Comparison of ENCODE assay signal across 8 cellular contexts in the genomic region with DNA sequence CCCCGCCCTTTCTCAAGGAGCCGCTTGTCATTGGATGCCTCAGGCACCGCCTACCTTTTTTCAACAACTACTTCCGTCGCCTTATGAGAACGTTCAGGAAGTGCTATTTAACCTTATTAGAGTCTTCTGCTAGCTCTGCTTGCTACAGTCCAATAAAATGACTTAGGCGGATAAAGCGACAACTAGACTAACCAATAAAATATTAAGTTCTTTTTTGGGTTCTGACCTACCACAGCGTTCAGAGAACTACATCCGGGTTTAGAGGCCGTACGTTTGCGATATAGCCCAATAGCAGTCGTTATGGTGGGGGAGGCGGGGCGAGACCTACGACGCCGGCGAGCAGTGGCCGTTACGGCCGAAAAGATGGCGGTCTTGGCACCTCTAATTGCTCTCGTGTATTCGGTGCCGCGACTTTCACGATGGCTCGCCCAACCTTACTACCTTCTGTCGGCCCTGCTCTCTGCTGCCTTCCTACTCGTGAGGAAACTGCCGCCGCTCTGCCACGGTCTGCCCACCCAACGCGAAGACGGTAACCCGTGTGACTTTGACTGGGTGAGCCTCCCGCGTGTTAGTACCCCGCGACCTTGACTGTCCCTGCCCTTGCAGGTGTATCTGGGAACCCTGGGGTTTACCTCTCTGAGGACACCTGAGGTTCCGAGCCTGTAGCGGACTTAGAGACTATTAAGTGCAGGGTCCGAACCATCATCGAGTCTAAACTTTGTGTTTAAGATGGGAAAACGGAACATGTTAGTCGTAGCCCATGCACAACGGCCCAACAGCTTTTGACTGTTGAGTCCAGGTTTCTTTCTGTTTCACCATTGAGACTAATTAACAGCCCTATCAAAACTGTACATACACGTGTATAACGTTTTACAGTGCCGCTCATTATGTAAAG. TPM values are rescaled to one million over a fixed set of nuclear protein-coding genes. Genes with fewer than 3 reads are reported as not detected.
DNase-seq lines count a peak whose midpoint lies in the region; ATAC-seq, FAIRE-seq and TF ChIP-seq lines count a peak whose summit lies in the region.

A gene with protein sequence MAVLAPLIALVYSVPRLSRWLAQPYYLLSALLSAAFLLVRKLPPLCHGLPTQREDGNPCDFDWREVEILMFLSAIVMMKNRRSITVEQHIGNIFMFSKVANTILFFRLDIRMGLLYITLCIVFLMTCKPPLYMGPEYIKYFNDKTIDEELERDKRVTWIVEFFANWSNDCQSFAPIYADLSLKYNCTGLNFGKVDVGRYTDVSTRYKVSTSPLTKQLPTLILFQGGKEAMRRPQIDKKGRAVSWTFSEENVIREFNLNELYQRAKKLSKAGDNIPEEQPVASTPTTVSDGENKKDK (plus strand): TSS at position 338 of the 895 bp plus-strand sequence. CDS start 26 bp downstream, at position 364.

- ATAC-seq in GM19397 (IDR thresholded peaks at IDR 0.05; ENCODE audit: unreplicated experiment): peak; percentile 90
- peak; percentile 92 for ATAC-seq in HG03571 (IDR thresholded peaks at IDR 0.05; ENCODE audit: unreplicated experiment)
- ATAC-seq in HepG2: peak; percentile 95

- BruUV-seq in HepG2 (replicated peaks; lab: Mats Ljungman, UMichigan): TSS peak; percentile 77

- H3K36me3 ChIP-seq in HepG2 (replicated peaks in 1 of 2; ENCODE audit: control insufficient read depth in 1 of 2, insufficient read depth in 2 of 2, low read length in 2 of 2): no peaks in the 10 kb centered on the region; a peak in 1 of 5 replicates

- H3K27ac Mint-ChIP-seq in CD14-positive monocyte: peak within 1 kb of the TSS; percentile 95 to 99 (median 98)

- peak within 1 kb of the TSS; percentile 91 for H3K9ac ChIP-seq in HepG2 (ENCODE audit: insufficient read depth, low read depth, low read length)

- peaks cover 29% of the 10 kb centered on the region for H3K4me1 ChIP-seq in HepG2 (ENCODE audit: insufficient read depth, low read length)

- TF ChIP-seq EP300 in HepG2 (IDR thresholded peaks at IDR 0.05; ENCODE audit: low read depth in 2 of 2, low read length in 2 of 2): no peak
- TF ChIP-seq EP300 in HepG2 (CRISPR knock-in tag; IDR thresholded peaks at IDR 0.05; ENCODE audit: borderline replicate concordance): no peak

- no peak for TF ChIP-seq RAD21 in HepG2 (CRISPR knock-in tag; IDR thresholded peaks at IDR 0.05)

- FAIRE-seq in HepG2 (lab: Jason Lieb, UNC): peak; percentile 98

- H3K4me3 Mint-ChIP-seq in CD14-positive monocyte: peak within 1 kb of the TSS; percentile 98

- H3K4me1 Mint-ChIP-seq in CD14-positive monocyte: peaks cover 32% of the 10 kb centered on the region

- WGBS in HepG2 (ENCODE audit: low lambda C conversion rate): under 1% methylated on average over 45 of the region's 53 CpGs

- peak within 1 kb of the TSS; percentile 82 for H3K27ac ChIP-seq in HepG2 (ENCODE audit: extremely low read length, insufficient read depth, low read length)

- H3K4me2 ChIP-seq in HepG2 (ENCODE audit: low read depth, low read length): peak within 1 kb of the TSS; percentile 94

- peaks cover 0 to 2% (median 2%) of the 10 kb centered on the region in 3 donors for H3K27me3 Mint-ChIP-seq in CD14-positive monocyte (ENCODE audit: low read depth in 3 of 3)

- no peaks in the 10 kb centered on the region for H4K20me1 ChIP-seq in HepG2 (ENCODE audit: insufficient read depth, low read length)

- H2AFZ ChIP-seq in HepG2 (ENCODE audit: low read length): no peak within 1 kb of the TSS

- peak within 1 kb of the TSS; percentile 92 to 98 (median 92) for H3K4me3 ChIP-seq in HepG2 (replicated peaks in 1 of 3; ENCODE audit: insufficient read depth in 1 of 3, low read depth in 2 of 3, low read length in 3 of 3)

- H3K27me3 ChIP-seq in HepG2 (ENCODE audit: control insufficient read depth in 1 of 2, insufficient read depth in 2 of 2, low read length in 2 of 2): no peaks in the 10 kb centered on the region; a peak in 1 of 5 replicates

- intact Hi-C loops in CD14-positive monocyte (cut with micrococcal nuclease): loop anchor here (2.0 to 5.0 kb wide), 3 partner anchors 44 to 85 kb away; a partner anchor contains a TSS
- intact Hi-C loops in HepG2 (cut with micrococcal nuclease; ENCODE audit: unreplicated experiment): loop anchor here (1.0 to 2.0 kb wide), 3 partner anchors 45 to 88 kb away; no protein-coding TSS in a partner anchor

- in situ Hi-C loops in HepG2 (cut with HindIII; ENCODE audit: extremely low pct_ligation_motif_present, low pct_unique_long_range_greater_than_20kb): no loop called here

- TF ChIP-seq POLR2A in HepG2 (IDR thresholded peaks at IDR 0.05; ENCODE audit: insufficient read depth in 1 of 2, low read depth in 2 of 2, low read length in 2 of 2): peak; percentile 69 to 85

- peaks cover 7 to 16% of the 10 kb centered on the region in 2 donors for H3K36me3 Mint-ChIP-seq in CD14-positive monocyte

- TF ChIP-seq CTCF in CD14-positive monocyte (IDR thresholded peaks at IDR 0.05): no peak
- no peak for TF ChIP-seq CTCF in HepG2 (CRISPR knock-in tag; IDR thresholded peaks at IDR 0.05)

- DNase-seq in CD14-positive monocyte (ENCODE audit: low spot score): peak; percentile 92
- DNase-seq in NCI-H82 (lab: John Stamatoyannopoulos, UW): peak; percentile 99
- DNase-seq in activated CD4-positive, alpha-beta T cell treated with anti-CD3 and anti-CD28 coated beads, Interleukin-2, amount 50 U/mL, for 48 hours: peak; percentile 88 to 93
- peak; percentile 99 to 100 for DNase-seq in dermis microvascular lymphatic vessel endothelial cell (ENCODE audit: low read depth in 2 of 2)
- peak; percentile 100 for DNase-seq in HepG2 (ENCODE audit: low spot score)
- DNase-seq in stimulated activated CD4-positive, alpha-beta T cell treated with anti-CD3 and anti-CD28 coated beads, Interleukin-4, amount 100 ng/mL, for 1 hour: peak; percentile 88

- H3K9me3 ChIP-seq in HepG2 (ENCODE audit: low read length): no peaks in the 10 kb centered on the region

- no peaks in the 10 kb centered on the region for H3K9me3 Mint-ChIP-seq in CD14-positive monocyte

- CTCF ChIA-PET in HepG2 (lab: Yijun Ruan, JAX; ENCODE audit: low intra/inter-chr PET ratio, low total read pairs): no interaction called here

- POLR2A ChIA-PET in HepG2 (lab: Yijun Ruan, JAX): interaction anchor here (0.6 to 1.9 kb wide), 17 partner anchors 9 to 346 kb away, joined by 3 to 14 read pairs (median 3); a partner anchor contains a TSS

- peaks cover 36% of the 10 kb centered on the region for H3K79me2 ChIP-seq in HepG2 (ENCODE audit: insufficient read depth, low read length)

TF ChIP-seq in HepG2, 621 proteins besides CTCF, POLR2A, EP300 and RAD21 (continues in another document):
- no peak for TF ChIP-seq ZNF570 (CRISPR knock-in tag; IDR thresholded peaks at IDR 0.05; ENCODE audit: borderline replicate concordance)
- peak; percentile 97 for TF ChIP-seq ATF1 (CRISPR knock-in tag; IDR thresholded peaks at IDR 0.05)
- TF ChIP-seq, protein P1, sequence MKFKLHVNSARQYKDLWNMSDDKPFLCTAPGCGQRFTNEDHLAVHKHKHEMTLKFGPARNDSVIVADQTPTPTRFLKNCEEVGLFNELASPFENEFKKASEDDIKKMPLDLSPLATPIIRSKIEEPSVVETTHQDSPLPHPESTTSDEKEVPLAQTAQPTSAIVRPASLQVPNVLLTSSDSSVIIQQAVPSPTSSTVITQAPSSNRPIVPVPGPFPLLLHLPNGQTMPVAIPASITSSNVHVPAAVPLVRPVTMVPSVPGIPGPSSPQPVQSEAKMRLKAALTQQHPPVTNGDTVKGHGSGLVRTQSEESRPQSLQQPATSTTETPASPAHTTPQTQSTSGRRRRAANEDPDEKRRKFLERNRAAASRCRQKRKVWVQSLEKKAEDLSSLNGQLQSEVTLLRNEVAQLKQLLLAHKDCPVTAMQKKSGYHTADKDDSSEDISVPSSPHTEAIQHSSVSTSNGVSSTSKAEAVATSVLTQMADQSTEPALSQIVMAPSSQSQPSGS (CRISPR knock-in tag; IDR thresholded peaks at IDR 0.05): no peak
- no peak for TF ChIP-seq NFATC3 (CRISPR knock-in tag; IDR thresholded peaks at IDR 0.05)
- no peak for TF ChIP-seq SP140L (CRISPR knock-in tag; IDR thresholded peaks at IDR 0.05; ENCODE audit: borderline replicate concordance)
- no peak for TF ChIP-seq RELA (CRISPR knock-in tag; IDR thresholded peaks at IDR 0.05)
- TF ChIP-seq ZNF737 (CRISPR knock-in tag; IDR thresholded peaks at IDR 0.05; ENCODE audit: borderline replicate concordance): no peak
- TF ChIP-seq ZNF251 (CRISPR knock-in tag; IDR thresholded peaks at IDR 0.05): no peak
- TF ChIP-seq CHD2 (IDR thresholded peaks at IDR 0.05; ENCODE audit: low read depth, low read length): peak; percentile 66; the same call in 1 of the 2 replicates
- no peak for TF ChIP-seq ZNF569 (CRISPR knock-in tag; IDR thresholded peaks at IDR 0.05; ENCODE audit: borderline replicate concordance)
- TF ChIP-seq YY1 (IDR thresholded peaks at IDR 0.05; ENCODE audit: insufficient read depth, insufficient replicate concordance, low read depth, low read length): peak; percentile 96
- TF ChIP-seq ZNF678 (CRISPR knock-in tag; IDR thresholded peaks at IDR 0.05): 0 out of 2 replicates have a peak, but pooled peaks have one; percentile 32

RNA-seq across cellular contexts. Expression of the gene that starts here (rescaled TPM):
- polyA plus RNA-seq in CD14-positive monocyte: 10 to 100 TPM; 52.9 to 71.6 TPM
- 42.1 and 55.6 TPM in 2 replicates for total RNA-seq in dermis microvascular lymphatic vessel endothelial cell
- 67.0 and 129 TPM in 2 replicates for total RNA-seq in HepG2 (2016; rRNA removed; fragmentation: Illumina TruSeq; extraction: Trizol)
- 23.9 and 24.2 TPM in 2 replicates for total RNA-seq in HepG2 (2016; cell fraction: cytosol; rRNA removed; fragmentation: Illumina TruSeq; extraction: Trizol; ENCODE audit: low read depth)
- total RNA-seq in HepG2 (2016; cell fraction: insoluble cytoplasmic fraction; rRNA removed; fragmentation: Illumina TruSeq; extraction: Trizol): 67.3 and 132 TPM in 2 replicates
- 43.6 and 47.0 TPM in 2 replicates for total RNA-seq in HepG2 (2016; cell fraction: membrane; rRNA removed; fragmentation: Illumina TruSeq; extraction: Trizol)
- 118 and 129 TPM in 2 replicates for total RNA-seq in HepG2 (2016; cell fraction: nucleus; rRNA removed; fragmentation: Illumina TruSeq; extraction: Trizol)
- polyA plus RNA-seq in HepG2 (2011; rRNA removed): 73.9 and 84.5 TPM in 2 replicates
- 64.6 and 74.4 TPM in 2 replicates for polyA plus RNA-seq in HepG2 (2011; cell fraction: cytosol; rRNA removed)
- 58.5 and 61.3 TPM in 2 replicates for polyA plus RNA-seq in HepG2 (2011; cell fraction: nucleus; rRNA removed)
- polyA plus RNA-seq in HepG2 (2012): 69.3 and 76.8 TPM in 2 replicates
- polyA plus RNA-seq in HepG2 (2016; cell fraction: cytosol; fragmentation: Illumina TruSeq; extraction: Trizol; ENCODE audit: low read depth): 20.9 and 22.1 TPM in 2 replicates
- 69.9 and 74.8 TPM in 2 replicates for polyA plus RNA-seq in HepG2 (2016; cell fraction: insoluble cytoplasmic fraction; fragmentation: Illumina TruSeq; extraction: Trizol; ENCODE audit: low read depth)
- 34.0 and 35.7 TPM in 2 replicates for polyA plus RNA-seq in HepG2 (2016; cell fraction: membrane; fragmentation: Illumina TruSeq; extraction: Trizol; ENCODE audit: low read depth)
- 188 and 197 TPM in 2 replicates for polyA plus RNA-seq in HepG2 (2016; cell fraction: nucleus; fragmentation: Illumina TruSeq; extraction: Trizol; ENCODE audit: insufficient read depth, low read depth)
- polyA minus RNA-seq in HepG2 (2011; rRNA and poly(A)+ RNA removed; ENCODE audit: low replicate concordance): 143 and 304 TPM in 2 replicates
- 56.1 and 60.1 TPM in 2 replicates for polyA minus RNA-seq in HepG2 (2011; cell fraction: cytosol; rRNA and poly(A)+ RNA removed)
- 57.4 and 73.6 TPM in 2 replicates for polyA minus RNA-seq in HepG2 (2011; cell fraction: nucleus; rRNA and poly(A)+ RNA removed)

Comparison
In these comparisons a context has a peak if more than half of its experiments do, and no peak if none do; other contexts are left out.
1. Peak in every context shown above with its lines: DNase-seq, ATAC-seq, H3K4me3 ChIP-seq and H3K27ac ChIP-seq.